In genomic region chr1:20739225-20739624, GRCh38 we compare ENCODE assay signal across 1 cellular context.
TF ChIP-seq lines count a peak whose summit lies in the region.

No MANE protein-coding gene starts in this region.

TF ChIP-seq in SK-N-SH treated with all-trans-retinoic acid at 6 μM for 48 hours, 23 proteins besides CTCF, POLR2A, EP300 and RAD21 (continued from another document):
- no peak for TF ChIP-seq PATZ1 (CRISPR knock-in tag; IDR thresholded peaks at IDR 0.05; ENCODE audit: borderline replicate concordance)
TF ChIP-seq in SK-N-SH treated with all-trans-retinoic acid at 6 μM for 48 hours: peak in this region for 0.
